In genomic region chr21:45300786-45301520, GRCh38 we compare ENCODE assay signal across 14 cellular contexts. TPM values are rescaled to one million over a fixed set of nuclear protein-coding genes. Genes with fewer than 3 reads are reported as not detected.
DNase-seq lines count a peak whose midpoint lies in the region; ATAC-seq and TF ChIP-seq lines count a peak whose summit lies in the region.
"Had no signal": no experiment of that assay in that cellular context is flagged by ENCODE, and none has a peak within 500 bp of the region (broad histone marks: within the 10 kb centered on the region; RNA-seq: fewer than 3 reads in every experiment).

No MANE protein-coding gene starts in this region.

- no peak overlapping the region for H3K4me3 Mint-ChIP-seq in neural progenitor cell
- H3K4me3 Mint-ChIP-seq: activated B cell treated with CpG ODN at 0.5 μM for 24 hours had no signal

- H3K4me3 ChIP-seq in heart right ventricle (no peak overlapping the region), gastroesophageal sphincter (no peak overlapping the region), osteoblast (ENCODE audit: insufficient read depth, low read length) (no peak overlapping the region), upper lobe of right lung (no peak overlapping the region), neural progenitor cell (no peak overlapping the region)
- H3K4me3 ChIP-seq: GM12878, HAP-1 had no signal

- H3K27me3 Mint-ChIP-seq in neural progenitor cell (ENCODE audit: insufficient read depth, low read depth), result no peaks in the 10 kb centered on the region
- H3K27me3 Mint-ChIP-seq: activated T-helper 17 cell treated with anti-CD3 and anti-CD28 coated beads, Interleukin-2, amount 50 U/mL, for 72 hours had no signal

- H2AFZ ChIP-seq in osteoblast (ENCODE audit: low read length), result no peak overlapping the region
- no peak overlapping the region for H2AFZ ChIP-seq in neural progenitor cell (replicated peaks)

- peak in 1 of 2 donors; percentile 17 for DNase-seq in heart right ventricle
- DNase-seq in Right ventricle myocardium superior, result no peak
- DNase-seq in osteoblast (ENCODE audit: insufficient read length, low spot score, missing footprints), result no peak
- DNase-seq in upper lobe of right lung, result peak; percentile 60
- DNase-seq in NCI-H2196 treated with DMSO at 0.1 percent for 48 hours (lab: John Stamatoyannopoulos, UW; ENCODE audit: unreplicated experiment), result no peak
- no peak for DNase-seq in neural progenitor cell (ENCODE audit: low spot score)
- DNase-seq: activated B cell treated with CpG ODN at 0.5 μM for 24 hours, DMS53, NCI-H1694 had no signal

- H3K4me2 ChIP-seq in osteoblast (ENCODE audit: insufficient read depth, low read length) (no peak overlapping the region), neural progenitor cell (no peak overlapping the region)

- peak in 2 of 8 donors; percentile 12 to 20 for ATAC-seq in heart right ventricle
- ATAC-seq in Right ventricle myocardium superior (ENCODE audit: poor library complexity), result no peak
- ATAC-seq in gastroesophageal sphincter, result no peak
- ATAC-seq in upper lobe of right lung, result no peak
- ATAC-seq in GM21515 (IDR thresholded peaks at IDR 0.05; ENCODE audit: unreplicated experiment), result no peak
- ATAC-seq: GM12878 had no signal

- peaks cover 16% of the 10 kb centered on the region for H3K9me3 Mint-ChIP-seq in neural progenitor cell
- H3K9me3 Mint-ChIP-seq: activated B cell treated with CpG ODN at 0.5 μM for 24 hours; activated T-helper 17 cell treated with anti-CD3 and anti-CD28 coated beads, Interleukin-2, amount 50 U/mL, for 72 hours had no signal

- H3K4me1 ChIP-seq in heart right ventricle, result peaks cover 25 to 61% (median 44%) of the 10 kb centered on the region in 9 donors
- peaks cover 0 to 38% (median 20%) of the 10 kb centered on the region in 3 donors for H3K4me1 ChIP-seq in gastroesophageal sphincter
- peaks cover 15% of the 10 kb centered on the region for H3K4me1 ChIP-seq in osteoblast (ENCODE audit: insufficient read depth, low read length)
- H3K4me1 ChIP-seq in upper lobe of right lung, result peaks cover 34% of the 10 kb centered on the region
- peaks cover 9% of the 10 kb centered on the region for H3K4me1 ChIP-seq in neural progenitor cell
- H3K4me1 ChIP-seq: HAP-1 had no signal

- H3K27me3 ChIP-seq in heart right ventricle (no peaks in the 10 kb centered on the region), gastroesophageal sphincter (no peaks in the 10 kb centered on the region), osteoblast (ENCODE audit: insufficient read depth, low read length) (no peaks in the 10 kb centered on the region), upper lobe of right lung (no peaks in the 10 kb centered on the region), neural progenitor cell (no peaks in the 10 kb centered on the region)

- WGBS in heart right ventricle, 2 donors, result 73 to 82% methylated on average over 43 of the region's 43 CpGs
- WGBS in gastroesophageal sphincter (ENCODE audit: low coverage in 1 of 2), 2 donors, result 74 to 89% methylated on average over 11 to 16 of the region's 43 CpGs

- TF ChIP-seq CTCF in heart right ventricle (IDR thresholded peaks at IDR 0.05), result no peak
- TF ChIP-seq CTCF in gastroesophageal sphincter (IDR thresholded peaks at IDR 0.05), result no peak
- no peak for TF ChIP-seq CTCF in osteoblast (IDR thresholded peaks at IDR 0.05; ENCODE audit: extremely low read depth, low read depth, low read length)
- no peak for TF ChIP-seq CTCF in upper lobe of right lung (IDR thresholded peaks at IDR 0.05)
- no peak for TF ChIP-seq CTCF in neural progenitor cell (IDR thresholded peaks at IDR 0.05)

- H4K20me1 ChIP-seq in osteoblast (ENCODE audit: insufficient read depth, low read length) (no peaks in the 10 kb centered on the region), neural progenitor cell (ENCODE audit: low read depth) (no peaks in the 10 kb centered on the region)

- H3F3A ChIP-seq in neural progenitor cell (ENCODE audit: low read depth), result no peaks in the 10 kb centered on the region

- intact Hi-C loops in heart right ventricle (cut with DNase I) (loop anchor here in 3 of 10 donors (5.0 to 10.0 kb wide), 3 partner anchors 54 to 61 kb away; no protein-coding TSS in a partner anchor), Right ventricle myocardium superior (cut with DNase I) (loop anchor here (10.0 kb wide), 1 partner anchor 54 kb away; no protein-coding TSS in a partner anchor), upper lobe of right lung (cut with DNase I) (no loop called here)

- peaks cover 6% of the 10 kb centered on the region for H3K36me3 Mint-ChIP-seq in neural progenitor cell

- H3K36me3 ChIP-seq in heart right ventricle, result no peaks in the 10 kb centered on the region
- no peaks in the 10 kb centered on the region for H3K36me3 ChIP-seq in gastroesophageal sphincter
- no peaks in the 10 kb centered on the region for H3K36me3 ChIP-seq in osteoblast (ENCODE audit: insufficient read depth, low read length)
- H3K36me3 ChIP-seq in upper lobe of right lung, result no peaks in the 10 kb centered on the region
- no peaks in the 10 kb centered on the region for H3K36me3 ChIP-seq in neural progenitor cell
- H3K36me3 ChIP-seq: HAP-1 had no signal

- H3K27ac ChIP-seq in heart right ventricle (peak overlapping the region; percentile 88 to 97 (median 90)), gastroesophageal sphincter (peak overlapping the region in 3 of 4 donors; percentile 81 to 92 (median 88)), osteoblast (ENCODE audit: low read depth, low read length) (peak overlapping the region; percentile 52), upper lobe of right lung (peak overlapping the region; percentile 87), neural progenitor cell (no peak overlapping the region)

- no peak overlapping the region for H3K9ac ChIP-seq in neural progenitor cell

- no peak overlapping the region for H3K27ac Mint-ChIP-seq in neural progenitor cell
- H3K27ac Mint-ChIP-seq: activated B cell treated with CpG ODN at 0.5 μM for 24 hours had no signal

- TF ChIP-seq POLR2A in gastroesophageal sphincter (IDR thresholded peaks at IDR 0.05), result no peak

- no peak for TF ChIP-seq EP300 in gastroesophageal sphincter (IDR thresholded peaks at IDR 0.05)

- peaks cover 0 to 6% (median 0%) of the 10 kb centered on the region in 11 donors for H3K9me3 ChIP-seq in heart right ventricle
- H3K9me3 ChIP-seq in gastroesophageal sphincter, result no peaks in the 10 kb centered on the region
- no peaks in the 10 kb centered on the region for H3K9me3 ChIP-seq in osteoblast (ENCODE audit: low read depth, low read length)
- H3K9me3 ChIP-seq in upper lobe of right lung, result no peaks in the 10 kb centered on the region
- no peaks in the 10 kb centered on the region for H3K9me3 ChIP-seq in neural progenitor cell (ENCODE audit: low read depth)
- H3K9me3 ChIP-seq: HAP-1 had no signal

- H3K79me2 ChIP-seq in osteoblast (ENCODE audit: insufficient read depth, low read length), result peaks cover 4% of the 10 kb centered on the region
- H3K79me2 ChIP-seq in neural progenitor cell (ENCODE audit: low read depth), result peaks cover 5% of the 10 kb centered on the region

- H3K4me1 Mint-ChIP-seq in neural progenitor cell, result peaks cover 16% of the 10 kb centered on the region
- H3K4me1 Mint-ChIP-seq: activated B cell treated with CpG ODN at 0.5 μM for 24 hours; activated T-helper 17 cell treated with anti-CD3 and anti-CD28 coated beads, Interleukin-2, amount 50 U/mL, for 72 hours had no signal

RNA-seq across cellular contexts. Expression of gene POFUT2, which starts 13.3 kb away (rescaled TPM):
- 10 to 100 TPM; 12.7 to 20.4 (median 16.3) TPM for total RNA-seq in heart right ventricle
- polyA plus RNA-seq in heart right ventricle, result 10 to 100 TPM; 18.9 to 20.6 TPM
- 15.3 TPM for total RNA-seq in Right ventricle myocardium superior
- total RNA-seq in gastroesophageal sphincter, result 10 to 100 TPM; 17.6 to 31.1 (median 24.2) TPM
- 35.8 and 39.2 TPM in 2 replicates for total RNA-seq in osteoblast
- 29.0 TPM for total RNA-seq in upper lobe of right lung
- 28.5 and 42.7 TPM in 2 replicates for total RNA-seq in neural progenitor cell (ENCODE audit: low replicate concordance)
